16 cellular contexts compared by ENCODE assay signal in genomic region chr3:13037458-13038117, GRCh38. TPM values are rescaled to one million over a fixed set of nuclear protein-coding genes. Genes with fewer than 3 reads are reported as not detected.
DNase-seq lines count a peak whose midpoint lies in the region; TF ChIP-seq lines count a peak whose summit lies in the region.
"Had no signal": no experiment of that assay in that cellular context is flagged by ENCODE, and none has a peak within 500 bp of the region (broad histone marks: within the 10 kb centered on the region; RNA-seq: fewer than 3 reads in every experiment).

No MANE protein-coding gene starts in this region.

- TF ChIP-seq CTCF in mammary epithelial cell (conservative IDR thresholded peaks at IDR 0.05 in 1 of 2, IDR thresholded peaks at IDR 0.05 in 1 of 2; ENCODE audit: extremely low read depth in 1 of 2, insufficient read depth in 1 of 2, low read depth in 1 of 2, low read length in 2 of 2): no peak
- TF ChIP-seq CTCF in MCF 10A (IDR thresholded peaks at IDR 0.05; ENCODE audit: unreplicated experiment): no peak

- CTCF ChIA-PET in mammary epithelial cell (lab: Charles Lee; ENCODE audit: low non-redundant PET) (no interaction called here), MCF 10A (lab: Yijun Ruan, JAX) (no interaction called here)

- no peak overlapping the region for H3K9ac ChIP-seq in mammary epithelial cell (ENCODE audit: insufficient read depth, low read length)
- H3K9ac ChIP-seq: BLaER1 had no signal

- WGBS in mammary epithelial cell (ENCODE audit: low coverage, missing lambda C conversion rate): 77% methylated on average over 8 of the region's 8 CpGs

- H3K4me1 ChIP-seq in mammary epithelial cell (ENCODE audit: insufficient read depth, low read length): no peaks in the 10 kb centered on the region

- H3K4me3 Mint-ChIP-seq in MCF 10A (ENCODE audit: unreplicated experiment): no peak overlapping the region
- H3K4me3 Mint-ChIP-seq: CD14-positive monocyte; CD4-positive, alpha-beta memory T cell had no signal

- no peak overlapping the region for H3K4me3 ChIP-seq in mammary epithelial cell (replicated peaks in 1 of 3; ENCODE audit: insufficient read depth in 1 of 3, low read depth in 2 of 3, low read length in 3 of 3)
- H3K4me3 ChIP-seq: BLaER1, HAP-1 had no signal

- no peaks in the 10 kb centered on the region for H3K36me3 Mint-ChIP-seq in MCF 10A (ENCODE audit: insufficient read depth, unreplicated experiment)

- no peak overlapping the region for H3K27ac Mint-ChIP-seq in MCF 10A (ENCODE audit: low read depth, unreplicated experiment)
- H3K27ac Mint-ChIP-seq: CD14-positive monocyte had no signal

- no peaks in the 10 kb centered on the region for H3K9me3 Mint-ChIP-seq in MCF 10A (ENCODE audit: unreplicated experiment)
- H3K9me3 Mint-ChIP-seq: CD4-positive, alpha-beta memory T cell had no signal

- intact Hi-C loops in mammary epithelial cell (cut with micrococcal nuclease): no loop called here
- intact Hi-C loops in MCF 10A (cut with micrococcal nuclease): no loop called here

- no peaks in the 10 kb centered on the region for H3K79me2 ChIP-seq in mammary epithelial cell (ENCODE audit: insufficient read depth, low read length)

- H3K27me3 ChIP-seq in mammary epithelial cell (ENCODE audit: insufficient read depth, low read length): peaks cover 7% of the 10 kb centered on the region
- H3K27me3 ChIP-seq: BLaER1 had no signal

- no peaks in the 10 kb centered on the region for H3K9me3 ChIP-seq in mammary epithelial cell (replicated peaks; ENCODE audit: insufficient read depth, low read length)
- H3K9me3 ChIP-seq: BLaER1, HAP-1 had no signal

- H2AFZ ChIP-seq in mammary epithelial cell (ENCODE audit: low read depth, low read length): no peak overlapping the region

- H3K27me3 Mint-ChIP-seq in MCF 10A (ENCODE audit: insufficient read depth, unreplicated experiment): peaks cover 64% of the 10 kb centered on the region
- H3K27me3 Mint-ChIP-seq: CD4-positive, alpha-beta memory T cell had no signal

- no peaks in the 10 kb centered on the region for H4K20me1 ChIP-seq in mammary epithelial cell (ENCODE audit: insufficient read depth, low read length)

- TF ChIP-seq RAD21 in Ishikawa (IDR thresholded peaks at IDR 0.05; ENCODE audit: low read depth): no peak

- dilution Hi-C loops in mammary epithelial cell (cut with HindIII; ENCODE audit: low sequenced_read_pairs): no loop called here

- BruUV-seq in mammary epithelial cell (replicated peaks; lab: Mats Ljungman, UMichigan) (no TSS peak), MCF 10A (replicated peaks; lab: Mats Ljungman, UMichigan) (no TSS peak)

- H3K36me3 ChIP-seq in mammary epithelial cell (ENCODE audit: insufficient read depth, low read length): no peaks in the 10 kb centered on the region
- H3K36me3 ChIP-seq: HAP-1 had no signal

- POLR2A ChIA-PET in MCF 10A (lab: Yijun Ruan, JAX): no interaction called here

- DNase-seq in mammary epithelial cell: peak; percentile 3
- DNase-seq in MCF 10A (ENCODE audit: unreplicated experiment): no peak
- DNase-seq in dermis blood vessel endothelial cell: peak; percentile 12
- DNase-seq in iris pigment epithelial cell (ENCODE audit: low read depth): peak; percentile 21
- no peak for DNase-seq in superior temporal gyrus (ENCODE audit: extremely low spot score)
- DNase-seq in medulla oblongata (ENCODE audit: extremely low spot score): no peak
- no peak for DNase-seq in NCI-H748 (lab: John Stamatoyannopoulos, UW; ENCODE audit: unreplicated experiment)
- DNase-seq: CD4-positive, alpha-beta memory T cell; DMS153; DMS79; GF-D8 had no signal

- in situ Hi-C loops in mammary epithelial cell (cut with MboI; ENCODE audit: low sequenced_read_pairs in 2 of 2): no loop called here

- TF ChIP-seq EP300 in Ishikawa (IDR thresholded peaks at IDR 0.05; ENCODE audit: borderline replicate concordance): no peak

- H3K27ac ChIP-seq in mammary epithelial cell (ENCODE audit: insufficient read depth, low read depth, low read length): no peak overlapping the region
- H3K27ac ChIP-seq: 22Rv1, BLaER1 had no signal

- H3K4me2 ChIP-seq in mammary epithelial cell (ENCODE audit: insufficient read depth, low read depth, low read length): no peak overlapping the region
- H3K4me2 ChIP-seq: BLaER1 had no signal

- H3K4me1 Mint-ChIP-seq in MCF 10A (ENCODE audit: insufficient read depth, unreplicated experiment): no peaks in the 10 kb centered on the region

TF ChIP-seq in Ishikawa, 13 proteins besides CTCF, POLR2A, EP300 and RAD21:
- no peak for TF ChIP-seq ZBTB7A (IDR thresholded peaks at IDR 0.05; ENCODE audit: low read depth)
- TF ChIP-seq CEBPB (IDR thresholded peaks at IDR 0.05): 0 out of 2 replicates have a peak, but pooled peaks have one; percentile 26

RNA-seq across cellular contexts. Expression of gene IQSEC1, which starts 35.6 kb away (rescaled TPM):
- total RNA-seq in mammary epithelial cell (10 to 100 TPM; 15.6 to 32.8 TPM), MCF 10A (2022) (18.7 and 21.2 TPM in 2 replicates), dermis blood vessel endothelial cell (63.1 and 83.7 TPM in 2 replicates)
- polyA plus RNA-seq in mammary epithelial cell: 4.0 TPM
- polyA minus RNA-seq in mammary epithelial cell: 11.0 TPM

Comparison
In these comparisons a context has a peak if more than half of its experiments do, and no peak if none do; other contexts are left out.
1. DNase-seq: peak in mammary epithelial cell (single experiment), dermis blood vessel endothelial cell (single experiment) and iris pigment epithelial cell (single experiment); none in MCF 10A (single experiment), superior temporal gyrus (single experiment), medulla oblongata (single experiment) and NCI-H748 (single experiment).